Comparison of ENCODE assay signal across 1 cellular context in the genomic region with DNA sequence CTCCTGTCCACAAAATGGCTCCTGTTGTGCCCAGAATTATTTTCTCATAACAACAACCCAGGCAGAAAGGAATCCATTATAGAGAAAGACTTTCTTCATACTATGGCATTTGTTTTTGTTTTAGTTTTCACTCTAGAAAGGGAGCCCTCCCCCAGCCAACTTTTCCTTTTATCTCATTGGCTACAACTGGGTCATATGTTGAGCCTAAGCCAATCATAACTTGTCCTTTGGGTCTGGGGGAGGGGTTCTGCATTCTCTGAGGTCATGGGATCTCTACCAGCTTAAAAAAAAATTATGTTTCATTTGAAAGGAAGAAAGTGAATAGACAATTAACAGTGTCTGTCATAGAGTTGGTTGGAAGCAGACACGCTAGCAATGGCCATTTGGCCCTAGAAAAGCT.
TF ChIP-seq lines count a peak whose summit lies in the region.

No MANE protein-coding gene starts in this region.

TF ChIP-seq in K562, 482 proteins besides CTCF, POLR2A, EP300 and RAD21 (continued from another document):
- no peak for TF ChIP-seq ELF4 (CRISPR knock-in tag; IDR thresholded peaks at IDR 0.05)
- TF ChIP-seq NFYB (IDR thresholded peaks at IDR 0.05; ENCODE audit: extremely low read depth, insufficient read length): peak; percentile 13
- TF ChIP-seq SREBF2 (CRISPR knock-in tag; IDR thresholded peaks at IDR 0.05): no peak
- no peak for TF ChIP-seq NR2C1 (IDR thresholded peaks at IDR 0.05)
- no peak for TF ChIP-seq NR2C1 (tag; IDR thresholded peaks at IDR 0.05)
- TF ChIP-seq HSF4 (CRISPR knock-in tag; IDR thresholded peaks at IDR 0.05; ENCODE audit: borderline replicate concordance): no peak
- no peak for TF ChIP-seq KDM2B (CRISPR knock-in tag; IDR thresholded peaks at IDR 0.05)
- no peak for TF ChIP-seq ZNF263 (CRISPR knock-in tag; IDR thresholded peaks at IDR 0.05; ENCODE audit: borderline replicate concordance)
- TF ChIP-seq, protein P1, sequence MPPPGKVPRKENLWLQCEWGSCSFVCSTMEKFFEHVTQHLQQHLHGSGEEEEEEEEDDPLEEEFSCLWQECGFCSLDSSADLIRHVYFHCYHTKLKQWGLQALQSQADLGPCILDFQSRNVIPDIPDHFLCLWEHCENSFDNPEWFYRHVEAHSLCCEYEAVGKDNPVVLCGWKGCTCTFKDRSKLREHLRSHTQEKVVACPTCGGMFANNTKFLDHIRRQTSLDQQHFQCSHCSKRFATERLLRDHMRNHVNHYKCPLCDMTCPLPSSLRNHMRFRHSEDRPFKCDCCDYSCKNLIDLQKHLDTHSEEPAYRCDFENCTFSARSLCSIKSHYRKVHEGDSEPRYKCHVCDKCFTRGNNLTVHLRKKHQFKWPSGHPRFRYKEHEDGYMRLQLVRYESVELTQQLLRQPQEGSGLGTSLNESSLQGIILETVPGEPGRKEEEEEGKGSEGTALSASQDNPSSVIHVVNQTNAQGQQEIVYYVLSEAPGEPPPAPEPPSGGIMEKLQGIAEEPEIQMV (tag; conservative IDR thresholded peaks at IDR 0.05; ENCODE audit: low read depth): no peak
- TF ChIP-seq, protein P2, sequence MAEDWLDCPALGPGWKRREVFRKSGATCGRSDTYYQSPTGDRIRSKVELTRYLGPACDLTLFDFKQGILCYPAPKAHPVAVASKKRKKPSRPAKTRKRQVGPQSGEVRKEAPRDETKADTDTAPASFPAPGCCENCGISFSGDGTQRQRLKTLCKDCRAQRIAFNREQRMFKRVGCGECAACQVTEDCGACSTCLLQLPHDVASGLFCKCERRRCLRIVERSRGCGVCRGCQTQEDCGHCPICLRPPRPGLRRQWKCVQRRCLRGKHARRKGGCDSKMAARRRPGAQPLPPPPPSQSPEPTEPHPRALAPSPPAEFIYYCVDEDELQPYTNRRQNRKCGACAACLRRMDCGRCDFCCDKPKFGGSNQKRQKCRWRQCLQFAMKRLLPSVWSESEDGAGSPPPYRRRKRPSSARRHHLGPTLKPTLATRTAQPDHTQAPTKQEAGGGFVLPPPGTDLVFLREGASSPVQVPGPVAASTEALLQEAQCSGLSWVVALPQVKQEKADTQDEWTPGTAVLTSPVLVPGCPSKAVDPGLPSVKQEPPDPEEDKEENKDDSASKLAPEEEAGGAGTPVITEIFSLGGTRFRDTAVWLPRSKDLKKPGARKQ (CRISPR knock-in tag; IDR thresholded peaks at IDR 0.05): no peak
- TF ChIP-seq HNRNPK (IDR thresholded peaks at IDR 0.05; ENCODE audit: low read depth, low read length, poor library complexity, severe bottlenecking): no peak
